ENCODE assay signal across 1 cellular context in the genomic region with DNA sequence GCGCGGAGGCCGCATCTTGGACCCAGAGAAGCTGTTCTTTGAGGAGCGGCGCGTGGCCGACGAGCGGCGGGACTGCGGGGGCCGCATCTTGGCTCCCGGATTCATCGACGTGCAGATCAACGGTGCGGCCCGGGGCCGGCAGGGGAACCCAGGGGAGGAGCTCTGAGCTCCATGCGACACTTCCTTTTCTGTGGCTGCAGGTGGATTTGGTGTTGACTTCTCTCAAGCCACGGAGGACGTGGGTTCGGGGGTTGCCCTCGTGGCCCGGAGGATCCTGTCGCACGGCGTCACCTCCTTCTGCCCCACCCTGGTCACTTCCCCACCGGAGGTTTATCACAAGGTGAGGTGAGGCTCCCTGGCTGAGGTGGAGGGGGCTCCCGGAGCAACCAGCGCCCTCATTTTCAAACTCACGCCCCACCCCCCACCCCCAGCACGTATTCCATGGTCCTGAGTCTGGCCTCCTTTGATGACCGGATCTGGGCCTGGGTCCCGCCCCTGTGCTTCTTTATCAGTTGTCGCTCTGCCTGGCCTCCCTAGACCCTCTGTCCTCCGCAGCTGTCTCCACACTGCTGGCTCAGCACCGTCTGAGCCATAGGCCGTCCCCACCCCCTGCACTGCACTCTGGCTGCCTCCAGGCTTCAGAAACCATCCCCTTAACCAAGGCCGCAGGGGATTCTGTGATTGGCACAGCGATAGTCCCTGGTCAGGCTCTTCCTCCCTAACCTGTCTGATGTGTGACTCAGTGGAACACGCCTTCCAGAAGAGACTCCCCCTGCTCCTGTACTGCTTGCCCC.
TF ChIP-seq lines count a peak whose summit lies in the region.

No MANE protein-coding gene starts in this region.

TF ChIP-seq in HepG2, 621 proteins besides CTCF, POLR2A, EP300 and RAD21 (continued from another document and continues in another):
- TF ChIP-seq, protein P1, sequence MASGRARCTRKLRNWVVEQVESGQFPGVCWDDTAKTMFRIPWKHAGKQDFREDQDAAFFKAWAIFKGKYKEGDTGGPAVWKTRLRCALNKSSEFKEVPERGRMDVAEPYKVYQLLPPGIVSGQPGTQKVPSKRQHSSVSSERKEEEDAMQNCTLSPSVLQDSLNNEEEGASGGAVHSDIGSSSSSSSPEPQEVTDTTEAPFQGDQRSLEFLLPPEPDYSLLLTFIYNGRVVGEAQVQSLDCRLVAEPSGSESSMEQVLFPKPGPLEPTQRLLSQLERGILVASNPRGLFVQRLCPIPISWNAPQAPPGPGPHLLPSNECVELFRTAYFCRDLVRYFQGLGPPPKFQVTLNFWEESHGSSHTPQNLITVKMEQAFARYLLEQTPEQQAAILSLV (CRISPR knock-in tag; IDR thresholded peaks at IDR 0.05; ENCODE audit: borderline replicate concordance), result no peak
- no peak for TF ChIP-seq HES4 (CRISPR knock-in tag; IDR thresholded peaks at IDR 0.05; ENCODE audit: borderline replicate concordance)
- TF ChIP-seq RORA (CRISPR knock-in tag; IDR thresholded peaks at IDR 0.05), result no peak
- no peak for TF ChIP-seq HOXA3 (CRISPR knock-in tag; IDR thresholded peaks at IDR 0.05)
- no peak for TF ChIP-seq TP53 (CRISPR knock-in tag; conservative IDR thresholded peaks at IDR 0.05)
- TF ChIP-seq, protein P2, sequence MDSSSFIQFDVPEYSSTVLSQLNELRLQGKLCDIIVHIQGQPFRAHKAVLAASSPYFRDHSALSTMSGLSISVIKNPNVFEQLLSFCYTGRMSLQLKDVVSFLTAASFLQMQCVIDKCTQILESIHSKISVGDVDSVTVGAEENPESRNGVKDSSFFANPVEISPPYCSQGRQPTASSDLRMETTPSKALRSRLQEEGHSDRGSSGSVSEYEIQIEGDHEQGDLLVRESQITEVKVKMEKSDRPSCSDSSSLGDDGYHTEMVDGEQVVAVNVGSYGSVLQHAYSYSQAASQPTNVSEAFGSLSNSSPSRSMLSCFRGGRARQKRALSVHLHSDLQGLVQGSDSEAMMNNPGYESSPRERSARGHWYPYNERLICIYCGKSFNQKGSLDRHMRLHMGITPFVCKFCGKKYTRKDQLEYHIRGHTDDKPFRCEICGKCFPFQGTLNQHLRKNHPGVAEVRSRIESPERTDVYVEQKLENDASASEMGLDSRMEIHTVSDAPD (CRISPR knock-in tag; IDR thresholded peaks at IDR 0.05), result no peak
- TF ChIP-seq ZNF550 (CRISPR knock-in tag; IDR thresholded peaks at IDR 0.05; ENCODE audit: borderline replicate concordance), result no peak
- TF ChIP-seq, protein P3, sequence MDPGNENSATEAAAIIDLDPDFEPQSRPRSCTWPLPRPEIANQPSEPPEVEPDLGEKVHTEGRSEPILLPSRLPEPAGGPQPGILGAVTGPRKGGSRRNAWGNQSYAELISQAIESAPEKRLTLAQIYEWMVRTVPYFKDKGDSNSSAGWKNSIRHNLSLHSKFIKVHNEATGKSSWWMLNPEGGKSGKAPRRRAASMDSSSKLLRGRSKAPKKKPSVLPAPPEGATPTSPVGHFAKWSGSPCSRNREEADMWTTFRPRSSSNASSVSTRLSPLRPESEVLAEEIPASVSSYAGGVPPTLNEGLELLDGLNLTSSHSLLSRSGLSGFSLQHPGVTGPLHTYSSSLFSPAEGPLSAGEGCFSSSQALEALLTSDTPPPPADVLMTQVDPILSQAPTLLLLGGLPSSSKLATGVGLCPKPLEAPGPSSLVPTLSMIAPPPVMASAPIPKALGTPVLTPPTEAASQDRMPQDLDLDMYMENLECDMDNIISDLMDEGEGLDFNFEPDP (CRISPR knock-in tag; conservative IDR thresholded peaks at IDR 0.05), result no peak
- TF ChIP-seq ZFP36L2 (CRISPR knock-in tag; IDR thresholded peaks at IDR 0.05), result no peak
- TF ChIP-seq, protein P4, sequence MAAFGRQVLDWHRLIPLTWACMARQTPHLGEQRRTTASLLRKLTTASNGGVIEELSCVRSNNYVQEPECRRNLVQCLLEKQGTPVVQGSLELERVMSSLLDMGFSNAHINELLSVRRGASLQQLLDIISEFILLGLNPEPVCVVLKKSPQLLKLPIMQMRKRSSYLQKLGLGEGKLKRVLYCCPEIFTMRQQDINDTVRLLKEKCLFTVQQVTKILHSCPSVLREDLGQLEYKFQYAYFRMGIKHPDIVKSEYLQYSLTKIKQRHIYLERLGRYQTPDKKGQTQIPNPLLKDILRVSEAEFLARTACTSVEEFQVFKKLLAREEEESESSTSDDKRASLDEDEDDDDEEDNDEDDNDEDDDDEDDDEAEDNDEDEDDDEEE (CRISPR knock-in tag; IDR thresholded peaks at IDR 0.05), result no peak
- TF ChIP-seq, protein P5, sequence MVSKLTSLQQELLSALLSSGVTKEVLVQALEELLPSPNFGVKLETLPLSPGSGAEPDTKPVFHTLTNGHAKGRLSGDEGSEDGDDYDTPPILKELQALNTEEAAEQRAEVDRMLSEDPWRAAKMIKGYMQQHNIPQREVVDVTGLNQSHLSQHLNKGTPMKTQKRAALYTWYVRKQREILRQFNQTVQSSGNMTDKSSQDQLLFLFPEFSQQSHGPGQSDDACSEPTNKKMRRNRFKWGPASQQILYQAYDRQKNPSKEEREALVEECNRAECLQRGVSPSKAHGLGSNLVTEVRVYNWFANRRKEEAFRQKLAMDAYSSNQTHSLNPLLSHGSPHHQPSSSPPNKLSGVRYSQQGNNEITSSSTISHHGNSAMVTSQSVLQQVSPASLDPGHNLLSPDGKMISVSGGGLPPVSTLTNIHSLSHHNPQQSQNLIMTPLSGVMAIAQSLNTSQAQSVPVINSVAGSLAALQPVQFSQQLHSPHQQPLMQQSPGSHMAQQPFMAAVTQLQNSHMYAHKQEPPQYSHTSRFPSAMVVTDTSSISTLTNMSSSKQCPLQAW (CRISPR knock-in tag; IDR thresholded peaks at IDR 0.05), result no peak
- no peak for TF ChIP-seq DNMT1 (CRISPR knock-in tag; IDR thresholded peaks at IDR 0.05)
- TF ChIP-seq, protein P6, sequence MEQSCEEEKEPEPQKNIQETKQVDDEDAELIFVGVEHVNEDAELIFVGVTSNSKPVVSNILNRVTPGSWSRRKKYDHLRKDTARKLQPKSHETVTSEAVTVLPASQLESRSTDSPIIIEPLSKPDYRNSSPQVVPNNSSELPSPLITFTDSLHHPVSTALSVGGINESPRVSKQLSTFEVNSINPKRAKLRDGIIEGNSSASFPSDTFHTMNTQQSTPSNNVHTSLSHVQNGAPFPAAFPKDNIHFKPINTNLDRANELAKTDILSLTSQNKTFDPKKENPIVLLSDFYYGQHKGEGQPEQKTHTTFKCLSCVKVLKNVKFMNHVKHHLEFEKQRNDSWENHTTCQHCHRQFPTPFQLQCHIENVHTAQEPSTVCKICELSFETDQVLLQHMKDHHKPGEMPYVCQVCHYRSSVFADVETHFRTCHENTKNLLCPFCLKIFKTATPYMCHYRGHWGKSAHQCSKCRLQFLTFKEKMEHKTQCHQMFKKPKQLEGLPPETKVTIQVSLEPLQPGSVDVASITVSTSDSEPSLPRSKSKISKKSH (CRISPR knock-in tag; IDR thresholded peaks at IDR 0.05; ENCODE audit: borderline replicate concordance), result peak; percentile 47; the same call in 1 of the 2 replicates
- TF ChIP-seq SRSF1 (optimal IDR thresholded peaks at IDR 0.05; ENCODE audit: low read depth, low read length), result peak; percentile 68
- TF ChIP-seq TCF12 (IDR thresholded peaks at IDR 0.05), result no peak
- TF ChIP-seq TCF12 (CRISPR knock-in tag; IDR thresholded peaks at IDR 0.05), result no peak
- TF ChIP-seq, protein P7, sequence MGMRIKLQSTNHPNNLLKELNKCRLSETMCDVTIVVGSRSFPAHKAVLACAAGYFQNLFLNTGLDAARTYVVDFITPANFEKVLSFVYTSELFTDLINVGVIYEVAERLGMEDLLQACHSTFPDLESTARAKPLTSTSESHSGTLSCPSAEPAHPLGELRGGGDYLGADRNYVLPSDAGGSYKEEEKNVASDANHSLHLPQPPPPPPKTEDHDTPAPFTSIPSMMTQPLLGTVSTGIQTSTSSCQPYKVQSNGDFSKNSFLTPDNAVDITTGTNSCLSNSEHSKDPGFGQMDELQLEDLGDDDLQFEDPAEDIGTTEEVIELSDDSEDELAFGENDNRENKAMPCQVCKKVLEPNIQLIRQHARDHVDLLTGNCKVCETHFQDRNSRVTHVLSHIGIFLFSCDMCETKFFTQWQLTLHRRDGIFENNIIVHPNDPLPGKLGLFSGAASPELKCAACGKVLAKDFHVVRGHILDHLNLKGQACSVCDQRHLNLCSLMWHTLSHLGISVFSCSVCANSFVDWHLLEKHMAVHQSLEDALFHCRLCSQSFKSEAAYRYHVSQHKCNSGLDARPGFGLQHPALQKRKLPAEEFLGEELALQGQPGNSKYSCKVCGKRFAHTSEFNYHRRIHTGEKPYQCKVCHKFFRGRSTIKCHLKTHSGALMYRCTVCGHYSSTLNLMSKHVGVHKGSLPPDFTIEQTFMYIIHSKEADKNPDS (CRISPR knock-in tag; IDR thresholded peaks at IDR 0.05), result no peak
- no peak for TF ChIP-seq ZNF615 (CRISPR knock-in tag; IDR thresholded peaks at IDR 0.05; ENCODE audit: borderline replicate concordance)
- no peak for TF ChIP-seq U2AF2 (IDR thresholded peaks at IDR 0.05; ENCODE audit: low read depth, low read length)
- no peak for TF ChIP-seq GATA4 (IDR thresholded peaks at IDR 0.05; ENCODE audit: borderline replicate concordance, low read depth)
- TF ChIP-seq PITX1 (CRISPR knock-in tag; IDR thresholded peaks at IDR 0.05), result no peak
- TF ChIP-seq, protein P8, sequence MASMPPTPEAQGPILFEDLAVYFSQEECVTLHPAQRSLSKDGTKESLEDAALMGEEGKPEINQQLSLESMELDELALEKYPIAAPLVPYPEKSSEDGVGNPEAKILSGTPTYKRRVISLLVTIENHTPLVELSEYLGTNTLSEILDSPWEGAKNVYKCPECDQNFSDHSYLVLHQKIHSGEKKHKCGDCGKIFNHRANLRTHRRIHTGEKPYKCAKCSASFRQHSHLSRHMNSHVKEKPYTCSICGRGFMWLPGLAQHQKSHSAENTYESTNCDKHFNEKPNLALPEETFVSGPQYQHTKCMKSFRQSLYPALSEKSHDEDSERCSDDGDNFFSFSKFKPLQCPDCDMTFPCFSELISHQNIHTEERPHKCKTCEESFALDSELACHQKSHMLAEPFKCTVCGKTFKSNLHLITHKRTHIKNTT (CRISPR knock-in tag; IDR thresholded peaks at IDR 0.05), result no peak
- TF ChIP-seq, protein P9, sequence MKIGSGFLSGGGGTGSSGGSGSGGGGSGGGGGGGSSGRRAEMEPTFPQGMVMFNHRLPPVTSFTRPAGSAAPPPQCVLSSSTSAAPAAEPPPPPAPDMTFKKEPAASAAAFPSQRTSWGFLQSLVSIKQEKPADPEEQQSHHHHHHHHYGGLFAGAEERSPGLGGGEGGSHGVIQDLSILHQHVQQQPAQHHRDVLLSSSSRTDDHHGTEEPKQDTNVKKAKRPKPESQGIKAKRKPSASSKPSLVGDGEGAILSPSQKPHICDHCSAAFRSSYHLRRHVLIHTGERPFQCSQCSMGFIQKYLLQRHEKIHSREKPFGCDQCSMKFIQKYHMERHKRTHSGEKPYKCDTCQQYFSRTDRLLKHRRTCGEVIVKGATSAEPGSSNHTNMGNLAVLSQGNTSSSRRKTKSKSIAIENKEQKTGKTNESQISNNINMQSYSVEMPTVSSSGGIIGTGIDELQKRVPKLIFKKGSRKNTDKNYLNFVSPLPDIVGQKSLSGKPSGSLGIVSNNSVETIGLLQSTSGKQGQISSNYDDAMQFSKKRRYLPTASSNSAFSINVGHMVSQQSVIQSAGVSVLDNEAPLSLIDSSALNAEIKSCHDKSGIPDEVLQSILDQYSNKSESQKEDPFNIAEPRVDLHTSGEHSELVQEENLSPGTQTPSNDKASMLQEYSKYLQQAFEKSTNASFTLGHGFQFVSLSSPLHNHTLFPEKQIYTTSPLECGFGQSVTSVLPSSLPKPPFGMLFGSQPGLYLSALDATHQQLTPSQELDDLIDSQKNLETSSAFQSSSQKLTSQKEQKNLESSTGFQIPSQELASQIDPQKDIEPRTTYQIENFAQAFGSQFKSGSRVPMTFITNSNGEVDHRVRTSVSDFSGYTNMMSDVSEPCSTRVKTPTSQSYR (CRISPR knock-in tag; IDR thresholded peaks at IDR 0.05; ENCODE audit: borderline replicate concordance), result peak; percentile 55; the same call in 1 of the 2 replicates
- no peak for TF ChIP-seq ZNF607 (CRISPR knock-in tag; IDR thresholded peaks at IDR 0.05; ENCODE audit: borderline replicate concordance)
- TF ChIP-seq NR3C1 (CRISPR knock-in tag; IDR thresholded peaks at IDR 0.05), result no peak
- no peak for TF ChIP-seq CENPT (CRISPR knock-in tag; IDR thresholded peaks at IDR 0.05; ENCODE audit: low read depth)
- no peak for TF ChIP-seq ISX (CRISPR knock-in tag; conservative IDR thresholded peaks at IDR 0.05)
- TF ChIP-seq, protein P10, sequence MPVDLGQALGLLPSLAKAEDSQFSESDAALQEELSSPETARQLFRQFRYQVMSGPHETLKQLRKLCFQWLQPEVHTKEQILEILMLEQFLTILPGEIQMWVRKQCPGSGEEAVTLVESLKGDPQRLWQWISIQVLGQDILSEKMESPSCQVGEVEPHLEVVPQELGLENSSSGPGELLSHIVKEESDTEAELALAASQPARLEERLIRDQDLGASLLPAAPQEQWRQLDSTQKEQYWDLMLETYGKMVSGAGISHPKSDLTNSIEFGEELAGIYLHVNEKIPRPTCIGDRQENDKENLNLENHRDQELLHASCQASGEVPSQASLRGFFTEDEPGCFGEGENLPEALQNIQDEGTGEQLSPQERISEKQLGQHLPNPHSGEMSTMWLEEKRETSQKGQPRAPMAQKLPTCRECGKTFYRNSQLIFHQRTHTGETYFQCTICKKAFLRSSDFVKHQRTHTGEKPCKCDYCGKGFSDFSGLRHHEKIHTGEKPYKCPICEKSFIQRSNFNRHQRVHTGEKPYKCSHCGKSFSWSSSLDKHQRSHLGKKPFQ (CRISPR knock-in tag; IDR thresholded peaks at IDR 0.05; ENCODE audit: insufficient replicate concordance), result no peak
- TF ChIP-seq ZSCAN31 (CRISPR knock-in tag; IDR thresholded peaks at IDR 0.05; ENCODE audit: low read depth), result no peak
- TF ChIP-seq, protein P11, sequence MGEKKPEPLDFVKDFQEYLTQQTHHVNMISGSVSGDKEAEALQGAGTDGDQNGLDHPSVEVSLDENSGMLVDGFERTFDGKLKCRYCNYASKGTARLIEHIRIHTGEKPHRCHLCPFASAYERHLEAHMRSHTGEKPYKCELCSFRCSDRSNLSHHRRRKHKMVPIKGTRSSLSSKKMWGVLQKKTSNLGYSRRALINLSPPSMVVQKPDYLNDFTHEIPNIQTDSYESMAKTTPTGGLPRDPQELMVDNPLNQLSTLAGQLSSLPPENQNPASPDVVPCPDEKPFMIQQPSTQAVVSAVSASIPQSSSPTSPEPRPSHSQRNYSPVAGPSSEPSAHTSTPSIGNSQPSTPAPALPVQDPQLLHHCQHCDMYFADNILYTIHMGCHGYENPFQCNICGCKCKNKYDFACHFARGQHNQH (CRISPR knock-in tag; IDR thresholded peaks at IDR 0.05), result no peak
- no peak for TF ChIP-seq CEBPG (CRISPR knock-in tag; IDR thresholded peaks at IDR 0.05)
- TF ChIP-seq MATR3 (CRISPR knock-in tag; IDR thresholded peaks at IDR 0.05), result no peak
- no peak for TF ChIP-seq ZNF10 (CRISPR knock-in tag; IDR thresholded peaks at IDR 0.05; ENCODE audit: borderline replicate concordance, low read depth)
- TF ChIP-seq, protein P12, sequence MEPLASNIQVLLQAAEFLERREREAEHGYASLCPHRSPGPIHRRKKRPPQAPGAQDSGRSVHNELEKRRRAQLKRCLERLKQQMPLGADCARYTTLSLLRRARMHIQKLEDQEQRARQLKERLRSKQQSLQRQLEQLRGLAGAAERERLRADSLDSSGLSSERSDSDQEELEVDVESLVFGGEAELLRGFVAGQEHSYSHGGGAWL (CRISPR knock-in tag; IDR thresholded peaks at IDR 0.05), result 0 out of 2 replicates have a peak, but pooled peaks have one; percentile 5
- TF ChIP-seq, protein P13, sequence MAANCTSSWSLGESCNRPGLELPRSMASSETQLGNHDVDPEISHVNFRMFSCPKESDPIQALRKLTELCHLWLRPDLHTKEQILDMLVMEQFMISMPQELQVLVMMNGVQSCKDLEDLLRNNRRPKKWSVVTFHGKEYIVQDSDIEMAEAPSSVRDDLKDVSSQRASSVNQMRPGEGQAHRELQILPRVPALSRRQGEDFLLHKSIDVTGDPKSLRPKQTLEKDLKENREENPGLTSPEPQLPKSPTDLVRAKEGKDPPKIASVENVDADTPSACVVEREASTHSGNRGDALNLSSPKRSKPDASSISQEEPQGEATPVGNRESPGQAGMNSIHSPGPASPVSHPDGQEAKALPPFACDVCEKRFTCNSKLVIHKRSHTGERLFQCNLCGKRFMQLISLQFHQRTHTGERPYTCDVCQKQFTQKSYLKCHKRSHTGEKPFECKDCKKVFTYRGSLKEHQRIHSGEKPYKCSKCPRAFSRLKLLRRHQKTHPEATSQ (CRISPR knock-in tag; IDR thresholded peaks at IDR 0.05; ENCODE audit: borderline replicate concordance), result no peak
